In genomic region chr6:41527721-41528408, GRCh38 we compare ENCODE assay signal across 1 cellular context.
TF ChIP-seq lines count a peak whose summit lies in the region.

No MANE protein-coding gene starts in this region.

TF ChIP-seq in HepG2, 621 proteins besides CTCF, POLR2A, EP300 and RAD21 (continued from another document):
- TF ChIP-seq PATZ1 (CRISPR knock-in tag; IDR thresholded peaks at IDR 0.05) (0 out of 2 replicates have a peak, but pooled peaks have one; percentile 42), ZBTB7B (CRISPR knock-in tag; IDR thresholded peaks at IDR 0.05) (0 out of 2 replicates have a peak, but pooled peaks have one; percentile 26), ZSCAN25 (CRISPR knock-in tag; IDR thresholded peaks at IDR 0.05) (peak; percentile 97), KLF9 (CRISPR knock-in tag; IDR thresholded peaks at IDR 0.05; ENCODE audit: low read depth) (no peak), ZSCAN5A (CRISPR knock-in tag; IDR thresholded peaks at IDR 0.05; ENCODE audit: borderline replicate concordance) (no peak)
